Comparison of ENCODE assay signal across 2 cellular contexts in genomic region chr17:17979778-17980177, GRCh38.
TF ChIP-seq lines count a peak whose summit lies in the region.

No MANE protein-coding gene starts in this region.

TF ChIP-seq in IMR-90, 13 proteins besides CTCF, POLR2A, EP300 and RAD21:
- TF ChIP-seq MAZ (IDR thresholded peaks at IDR 0.05; ENCODE audit: borderline replicate concordance, low read depth, low read length) (no peak), USF2 (IDR thresholded peaks at IDR 0.05; ENCODE audit: low read depth, low read length) (no peak), NFE2L2 (IDR thresholded peaks at IDR 0.05; ENCODE audit: low read depth, low read length) (no peak), BHLHE40 (IDR thresholded peaks at IDR 0.05; ENCODE audit: low read depth, low read length) (no peak), SMC3 (IDR thresholded peaks at IDR 0.05; ENCODE audit: low read depth, low read length) (no peak), FOS (IDR thresholded peaks at IDR 0.05; ENCODE audit: low read depth, low read length) (no peak), RFX5 (IDR thresholded peaks at IDR 0.05; ENCODE audit: low read depth, low read length) (no peak), CHD1 (IDR thresholded peaks at IDR 0.05; ENCODE audit: low read depth, low read length) (no peak), MXI1 (IDR thresholded peaks at IDR 0.05; ENCODE audit: borderline replicate concordance, low read depth, low read length) (no peak), RCOR1 (IDR thresholded peaks at IDR 0.05; ENCODE audit: insufficient replicate concordance, low read length) (no peak), CEBPB (IDR thresholded peaks at IDR 0.05; ENCODE audit: low read depth, low read length) (no peak)

TF ChIP-seq in H1, 55 proteins besides CTCF, POLR2A, EP300 and RAD21:
- TF ChIP-seq EGR1 (IDR thresholded peaks at IDR 0.05; ENCODE audit: borderline replicate concordance, low read depth, low read length) = no peak
- no peak for TF ChIP-seq MAFK (IDR thresholded peaks at IDR 0.05; ENCODE audit: low read depth, low read length)
- TF ChIP-seq TCF12 (IDR thresholded peaks at IDR 0.05; ENCODE audit: low read depth, low read length) = no peak
